In genomic region chr18:3995476-3996102, GRCh38 we compare ENCODE assay signal across 8 cellular contexts.
DNase-seq lines count a peak whose midpoint lies in the region; ATAC-seq, FAIRE-seq and TF ChIP-seq lines count a peak whose summit lies in the region.

No MANE protein-coding gene starts in this region.

- no peaks in the 10 kb centered on the region for H3K9me3 ChIP-seq in small intestine (ENCODE audit: control insufficient read depth, low read depth)

- H3K36me3 ChIP-seq in small intestine (ENCODE audit: control insufficient read depth in 2 of 2, insufficient read depth in 2 of 2, low read length in 2 of 2) = no peaks in the 10 kb centered on the region

- no peaks in the 10 kb centered on the region for H3K4me1 ChIP-seq in small intestine (ENCODE audit: control insufficient read depth in 2 of 2, insufficient read depth in 1 of 2, low read depth in 1 of 2, low read length in 1 of 2)

- no peaks in the 10 kb centered on the region for H3K27me3 ChIP-seq in small intestine (ENCODE audit: control insufficient read depth in 2 of 2, insufficient read depth in 2 of 2, low read length in 2 of 2)

- H3K27ac ChIP-seq in small intestine (ENCODE audit: low read depth in 1 of 2, low read length in 1 of 2) = no peak overlapping the region

- H3K27ac Mint-ChIP-seq in activated naive CD8-positive, alpha-beta T cell treated with anti-CD3 and anti-CD28 coated beads for 36 hours = no peak overlapping the region

- H3K4me1 Mint-ChIP-seq in activated naive CD8-positive, alpha-beta T cell treated with anti-CD3 and anti-CD28 coated beads for 36 hours = no peaks in the 10 kb centered on the region

- DNase-seq in CD1c-positive myeloid dendritic cell (ENCODE audit: extremely low spot score) = peak; percentile 71
- DNase-seq in LNCaP clone FGC (ENCODE audit: low read depth) = peak; percentile 37
- DNase-seq in SHP77 treated with DMSO at 0.1 percent for 48 hours (lab: John Stamatoyannopoulos, UW) = peak; percentile 37
- peak; percentile 24 for DNase-seq in activated naive CD8-positive, alpha-beta T cell treated with anti-CD3 and anti-CD28 coated beads for 36 hours
- DNase-seq in left cardiac atrium = peak; percentile 47
- DNase-seq in small intestine = peak; percentile 73
- DNase-seq in NCI-H226 = no peak

- H3K4me3 Mint-ChIP-seq in activated naive CD8-positive, alpha-beta T cell treated with anti-CD3 and anti-CD28 coated beads for 36 hours = no peak overlapping the region

- TF ChIP-seq CTCF in LNCaP clone FGC (IDR thresholded peaks at IDR 0.05; ENCODE audit: control insufficient read depth, extremely low read depth, insufficient read depth) = peak; percentile 78

- H3K36me3 Mint-ChIP-seq in activated naive CD8-positive, alpha-beta T cell treated with anti-CD3 and anti-CD28 coated beads for 36 hours = no peaks in the 10 kb centered on the region

- 8 to 15% (median 14%) methylated on average over 8 of the region's 8 CpGs for WGBS in small intestine, 3 donors

- intact Hi-C loops in left cardiac atrium (cut with DNase I) = loop anchor here (5.0 kb wide), 2 partner anchors 223 to 293 kb away; no protein-coding TSS in a partner anchor

- no peak overlapping the region for H3K4me3 ChIP-seq in LNCaP clone FGC (ENCODE audit: low read depth, low read length)
- no peak overlapping the region for H3K4me3 ChIP-seq in small intestine (ENCODE audit: low read depth in 1 of 2, low read length in 2 of 2)

- peak; percentile 90 for FAIRE-seq in small intestine (lab: Jason Lieb, UNC)

- peak; percentile 82 for ATAC-seq in GM19452 (IDR thresholded peaks at IDR 0.05; ENCODE audit: unreplicated experiment)
- peak in 1 of 2 donors; percentile 52 for ATAC-seq in left cardiac atrium

- H3K27me3 Mint-ChIP-seq in activated naive CD8-positive, alpha-beta T cell treated with anti-CD3 and anti-CD28 coated beads for 36 hours = peaks cover 5% of the 10 kb centered on the region

- H3K9me3 Mint-ChIP-seq in activated naive CD8-positive, alpha-beta T cell treated with anti-CD3 and anti-CD28 coated beads for 36 hours = no peaks in the 10 kb centered on the region
